Comparison of ENCODE assay signal across 15 cellular contexts in the genomic region with DNA sequence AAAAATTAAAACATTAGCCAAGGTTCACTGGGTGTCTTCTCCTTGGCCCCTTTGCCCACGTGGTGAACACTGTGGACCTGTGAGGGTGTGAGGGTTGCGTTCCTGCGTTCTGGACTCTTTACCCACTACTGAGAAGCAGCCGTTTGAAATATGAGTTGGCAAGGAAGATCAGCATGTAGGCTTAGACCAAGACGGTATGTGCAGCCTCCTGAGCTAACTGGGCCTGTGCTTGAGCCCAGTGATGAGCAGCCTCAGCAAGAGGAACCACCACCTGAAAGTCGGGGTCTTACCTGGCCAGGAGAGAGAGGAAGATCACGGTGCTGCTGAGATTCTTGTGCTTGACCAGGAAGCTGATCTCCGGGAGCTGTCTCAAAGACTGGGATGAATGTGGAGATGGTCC.
"Had no signal": no experiment of that assay in that cellular context is flagged by ENCODE, and none has a peak within 500 bp of the region (broad histone marks: within the 10 kb centered on the region; RNA-seq: fewer than 3 reads in every experiment).

No MANE protein-coding gene starts in this region.

- H3K4me3 ChIP-seq: heart left ventricle, skin epidermis, upper lobe of left lung had no signal

- H3K27ac Mint-ChIP-seq: activated T-cell treated with anti-CD3 and anti-CD28 coated beads, Interleukin-2, amount 50 U/mL, for 72 hours; dendritic cell treated with granulocyte-macrophage colony-stimulating factor and Interleukin-4, amounts not matched to agents 40 ng/mL and 50 ng/mL, for 4 days; effector memory CD8-positive, alpha-beta T cell; stimulated activated naive CD8-positive, alpha-beta T cell treated with anti-CD3 and anti-CD28 coated beads, Interleukin-15, Interleukin-2, amounts not matched to agents 100 ng/mL and 50 ng/mL, for 24 hours had no signal

- H3K4me1 ChIP-seq: heart left ventricle had no signal

- H3K27ac ChIP-seq: heart left ventricle, skin epidermis, upper lobe of left lung had no signal

- H3K4me3 Mint-ChIP-seq: activated T-cell treated with anti-CD3 and anti-CD28 coated beads, Interleukin-2, amount 50 U/mL, for 72 hours; dendritic cell treated with granulocyte-macrophage colony-stimulating factor and Interleukin-4, amounts not matched to agents 40 ng/mL and 50 ng/mL, for 4 days; effector memory CD8-positive, alpha-beta T cell; naive thymus-derived CD4-positive, alpha-beta T cell; stimulated activated naive CD8-positive, alpha-beta T cell treated with anti-CD3 and anti-CD28 coated beads, Interleukin-15, Interleukin-2, amounts not matched to agents 100 ng/mL and 50 ng/mL, for 24 hours had no signal

- ATAC-seq: activated T-cell treated with anti-CD3 and anti-CD28 coated beads, Interleukin-2, amount 50 U/mL, for 72 hours; effector memory CD8-positive, alpha-beta T cell; heart left ventricle; naive thymus-derived CD4-positive, alpha-beta T cell had no signal

- H3K27me3 ChIP-seq: heart left ventricle, upper lobe of left lung had no signal

- DNase-seq: activated CD4-positive, alpha-beta T cell treated with anti-CD3 and anti-CD28 coated beads for 1 hour; activated CD4-positive, alpha-beta T cell treated with anti-CD3 and anti-CD28 coated beads, Interleukin-2, amount 50 U/mL, for 4 hours; activated naive CD4-positive, alpha-beta T cell treated with Interleukin-2 at 50 U/mL for 16 hours; activated T-cell treated with anti-CD3 and anti-CD28 coated beads, Interleukin-2, amount 50 U/mL, for 72 hours; anterior cingulate cortex; effector memory CD8-positive, alpha-beta T cell; naive thymus-derived CD4-positive, alpha-beta T cell; stimulated activated CD4-positive, alpha-beta T cell treated with anti-CD3 and anti-CD28 coated beads, Interleukin-4, amount 100 ng/mL, for 4 hours; stimulated activated CD8-positive, alpha-beta memory T cell treated with anti-CD3 and anti-CD28 coated beads, Interleukin-4, amount 100 ng/mL, for 48 hours; T-helper 9 cell; upper lobe of left lung had no signal

- H3K27me3 Mint-ChIP-seq: dendritic cell treated with granulocyte-macrophage colony-stimulating factor and Interleukin-4, amounts not matched to agents 40 ng/mL and 50 ng/mL, for 4 days; naive thymus-derived CD4-positive, alpha-beta T cell; stimulated activated naive CD8-positive, alpha-beta T cell treated with anti-CD3 and anti-CD28 coated beads, Interleukin-15, Interleukin-2, amounts not matched to agents 100 ng/mL and 50 ng/mL, for 24 hours had no signal

- H3K9me3 ChIP-seq: heart left ventricle, upper lobe of left lung had no signal

- H3K9me3 Mint-ChIP-seq: activated T-cell treated with anti-CD3 and anti-CD28 coated beads, Interleukin-2, amount 50 U/mL, for 72 hours; dendritic cell treated with granulocyte-macrophage colony-stimulating factor and Interleukin-4, amounts not matched to agents 40 ng/mL and 50 ng/mL, for 4 days; effector memory CD8-positive, alpha-beta T cell; naive thymus-derived CD4-positive, alpha-beta T cell; stimulated activated naive CD8-positive, alpha-beta T cell treated with anti-CD3 and anti-CD28 coated beads, Interleukin-15, Interleukin-2, amounts not matched to agents 100 ng/mL and 50 ng/mL, for 24 hours had no signal
